In the genomic region with DNA sequence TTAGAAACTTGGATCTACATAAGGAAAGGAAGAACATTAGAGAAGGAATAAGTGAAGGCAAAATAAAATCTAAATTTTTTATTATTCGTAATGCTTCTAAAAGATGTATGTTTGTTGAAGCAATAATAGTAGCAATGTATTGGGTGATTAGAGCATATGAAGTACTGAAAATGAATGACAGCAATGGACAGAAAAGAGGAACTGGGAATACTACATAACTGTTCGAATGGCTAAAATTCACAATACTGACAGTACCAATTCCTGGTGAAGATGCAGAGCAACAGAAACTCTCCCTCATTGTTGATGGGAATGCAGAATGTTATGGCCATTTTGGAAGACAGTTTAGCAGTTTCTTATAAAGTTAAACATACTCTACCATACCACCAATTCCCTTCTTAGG, we compare ENCODE assay signal across 21 cellular contexts.
"Had no signal": no experiment of that assay in that cellular context is flagged by ENCODE, and none has a peak within 500 bp of the region (broad histone marks: within the 10 kb centered on the region; RNA-seq: fewer than 3 reads in every experiment).

No MANE protein-coding gene starts in this region.

- DNase-seq: activated CD4-positive, alpha-beta memory T cell treated with anti-CD3 and anti-CD28 coated beads, Interleukin-2, amount 10 ng/mL, durations not matched to agents 7 days and 5 days; activated CD4-positive, alpha-beta T cell treated with anti-CD3 and anti-CD28 coated beads, Interleukin-2, amount 10 ng/mL, durations not matched to agents 7 days and 5 days; activated CD4-positive, CD25-positive, alpha-beta regulatory T cell; activated gamma-delta T cell treated with Interleukin-2 at 50 U/mL for 16 hours; activated naive CD4-positive, alpha-beta T cell treated with anti-CD3 and anti-CD28 coated beads, Interleukin-2, amount 50 U/mL, for 16 hours; activated naive CD8-positive, alpha-beta T cell treated with anti-CD3 and anti-CD28 coated beads, Interleukin-2, amount 10 ng/mL, durations not matched to agents 7 days and 5 days; activated T-cell treated with anti-CD3 and anti-CD28 coated beads for 4 hours; activated T-cell treated with anti-CD3 and anti-CD28 coated beads, Interleukin-2, amount 50 U/mL, for 72 hours; adrenal gland; anterior cingulate cortex; cerebellar nuclear complex; Kasumi-1; KBM-7; NCI-H1105; NCI-H1436; NCI-H1694 treated with DMSO at 0.1 percent for 48 hours; NCI-H2081; NCI-H446; NCI-H524; Peyer's patch; Right ventricle myocardium superior had no signal

- ATAC-seq: activated T-cell treated with anti-CD3 and anti-CD28 coated beads, Interleukin-2, amount 50 U/mL, for 72 hours had no signal
